Comparison of ENCODE assay signal across 33 cellular contexts in the genomic region with DNA sequence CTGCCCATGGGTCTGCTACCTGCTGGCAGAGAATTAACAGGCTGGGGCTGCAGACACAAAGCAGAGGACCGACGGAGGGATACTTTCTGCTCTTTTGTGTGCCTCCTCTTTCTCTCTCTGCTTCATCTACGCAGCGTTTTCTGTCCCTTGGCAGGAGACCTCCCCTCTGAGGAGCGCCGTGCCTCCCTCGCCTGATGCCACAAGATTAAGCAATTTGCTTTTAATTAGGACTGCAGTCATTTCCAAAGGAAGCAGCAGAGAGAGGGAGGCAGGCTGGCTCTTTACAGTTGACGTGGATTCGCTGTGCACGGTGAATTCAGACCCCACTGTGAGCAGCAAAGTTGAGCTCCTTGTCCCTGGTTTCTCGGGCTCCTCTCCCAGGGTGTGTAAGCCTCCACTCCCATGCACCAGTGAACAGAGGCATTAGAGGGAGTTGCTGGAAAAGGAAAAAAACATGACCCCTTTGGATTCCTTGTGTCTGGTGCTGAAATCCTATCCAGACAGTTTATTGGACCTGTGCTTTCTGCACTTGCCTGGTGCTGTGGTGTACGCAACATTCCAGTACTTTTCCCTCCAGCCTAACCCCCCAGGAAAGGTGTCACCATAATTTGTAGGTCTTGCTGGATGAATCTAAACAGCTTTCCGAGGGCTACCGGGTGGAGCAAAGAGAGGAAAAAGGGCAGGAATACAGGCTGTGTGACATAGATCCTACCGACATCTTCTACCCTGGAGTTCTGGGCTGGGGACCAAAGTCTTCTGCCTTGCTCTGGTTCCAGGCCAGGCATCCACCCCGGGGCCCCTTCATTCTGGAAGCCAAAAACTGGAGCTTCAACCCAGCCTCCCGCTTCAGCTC.
DNase-seq lines count a peak whose midpoint lies in the region; ATAC-seq and TF ChIP-seq lines count a peak whose summit lies in the region.
"Had no signal": no experiment of that assay in that cellular context is flagged by ENCODE, and none has a peak within 500 bp of the region (broad histone marks: within the 10 kb centered on the region; RNA-seq: fewer than 3 reads in every experiment).

No MANE protein-coding gene starts in this region.

- 66 to 70% methylated on average over 17 of the region's 17 CpGs for WGBS in heart right ventricle, 2 donors

- H3K4me1 Mint-ChIP-seq in neural progenitor cell: peaks cover 43% of the 10 kb centered on the region
- H3K4me1 Mint-ChIP-seq in endothelial cell (ENCODE audit: unreplicated experiment): peaks cover 9% of the 10 kb centered on the region
- H3K4me1 Mint-ChIP-seq: activated CD8-positive, alpha-beta memory T cell treated with anti-CD3 and anti-CD28 coated beads, Interleukin-2, amount 10 ng/mL, durations not matched to agents 7 days and 5 days; activated naive CD8-positive, alpha-beta T cell treated with anti-CD3 and anti-CD28 coated beads, Interleukin-2, amount 10 ng/mL, durations not matched to agents 7 days and 5 days; central memory CD8-positive, alpha-beta T cell; T-helper 17 cell had no signal

- TF ChIP-seq CTCF in right atrium auricular region (IDR thresholded peaks at IDR 0.05) (no peak), heart right ventricle (IDR thresholded peaks at IDR 0.05) (no peak), neural progenitor cell (IDR thresholded peaks at IDR 0.05) (no peak), uterus (IDR thresholded peaks at IDR 0.05) (no peak), endothelial cell (IDR thresholded peaks at IDR 0.05; ENCODE audit: unreplicated experiment) (no peak)

- no peaks in the 10 kb centered on the region for H3K4me1 ChIP-seq in right atrium auricular region
- peaks cover 0 to 17% (median 6%) of the 10 kb centered on the region in 9 donors for H3K4me1 ChIP-seq in heart right ventricle
- peaks cover 32% of the 10 kb centered on the region for H3K4me1 ChIP-seq in neural progenitor cell
- H3K4me1 ChIP-seq in uterus: peaks cover 0 to 3% of the 10 kb centered on the region in 2 donors
- H3K4me1 ChIP-seq: Caco-2 had no signal

- intact Hi-C loops in Right ventricle myocardium superior (cut with DNase I): no loop called here
- intact Hi-C loops in heart right ventricle (cut with DNase I): loop anchor here in 2 of 10 donors (10.0 kb wide), 2 partner anchors 155 to 165 kb away; no protein-coding TSS in a partner anchor
- intact Hi-C loops in uterus (cut with DNase I; ENCODE audit: low total_unique reads): no loop called here

- H3F3A ChIP-seq in neural progenitor cell (ENCODE audit: low read depth): peaks cover 25% of the 10 kb centered on the region

- H3K27me3 Mint-ChIP-seq in neural progenitor cell (ENCODE audit: insufficient read depth, low read depth) (peaks cover 5% of the 10 kb centered on the region), endothelial cell (ENCODE audit: unreplicated experiment) (peaks cover 2% of the 10 kb centered on the region)
- H3K27me3 Mint-ChIP-seq: activated CD8-positive, alpha-beta memory T cell treated with anti-CD3 and anti-CD28 coated beads, Interleukin-2, amount 10 ng/mL, durations not matched to agents 7 days and 5 days; central memory CD8-positive, alpha-beta T cell had no signal

- H3K9me3 ChIP-seq in right atrium auricular region: no peaks in the 10 kb centered on the region
- no peaks in the 10 kb centered on the region for H3K9me3 ChIP-seq in heart right ventricle
- H3K9me3 ChIP-seq in neural progenitor cell (ENCODE audit: low read depth): no peaks in the 10 kb centered on the region
- no peaks in the 10 kb centered on the region for H3K9me3 ChIP-seq in uterus
- H3K9me3 ChIP-seq: Caco-2, esophagus squamous epithelium, neutrophil, psoas muscle, SK-N-SH, suprapubic skin had no signal

- H3K9me3 Mint-ChIP-seq in neural progenitor cell: peaks cover 7% of the 10 kb centered on the region
- no peaks in the 10 kb centered on the region for H3K9me3 Mint-ChIP-seq in endothelial cell (ENCODE audit: unreplicated experiment)
- H3K9me3 Mint-ChIP-seq: activated naive CD8-positive, alpha-beta T cell treated with anti-CD3 and anti-CD28 coated beads, Interleukin-2, amount 10 ng/mL, durations not matched to agents 7 days and 5 days; activated T-cell treated with anti-CD3 and anti-CD28 coated beads, Interleukin-2, amount 50 U/mL, for 4 hours had no signal

- no peaks in the 10 kb centered on the region for H4K20me1 ChIP-seq in neural progenitor cell (ENCODE audit: low read depth)

- no peak for TF ChIP-seq POLR2A in uterus (IDR thresholded peaks at IDR 0.05)

- peak overlapping the region; percentile 18 for H3K4me3 Mint-ChIP-seq in neural progenitor cell
- H3K4me3 Mint-ChIP-seq in endothelial cell (ENCODE audit: unreplicated experiment): no peak overlapping the region
- H3K4me3 Mint-ChIP-seq: activated CD8-positive, alpha-beta memory T cell treated with anti-CD3 and anti-CD28 coated beads, Interleukin-2, amount 10 ng/mL, durations not matched to agents 7 days and 5 days; activated naive CD8-positive, alpha-beta T cell treated with anti-CD3 and anti-CD28 coated beads, Interleukin-2, amount 10 ng/mL, durations not matched to agents 7 days and 5 days; activated T-cell treated with anti-CD3 and anti-CD28 coated beads, Interleukin-2, amount 50 U/mL, for 4 hours; central memory CD8-positive, alpha-beta T cell; HFFc6; T-helper 17 cell had no signal

- H3K27me3 ChIP-seq in right atrium auricular region: no peaks in the 10 kb centered on the region
- H3K27me3 ChIP-seq in heart right ventricle: peaks cover 0 to 4% (median 0%) of the 10 kb centered on the region in 7 donors
- no peaks in the 10 kb centered on the region for H3K27me3 ChIP-seq in neural progenitor cell
- no peaks in the 10 kb centered on the region for H3K27me3 ChIP-seq in uterus
- H3K27me3 ChIP-seq: esophagus squamous epithelium, neutrophil, suprapubic skin had no signal

- H3K36me3 ChIP-seq in right atrium auricular region (no peaks in the 10 kb centered on the region), heart right ventricle (no peaks in the 10 kb centered on the region), neural progenitor cell (no peaks in the 10 kb centered on the region), uterus (no peaks in the 10 kb centered on the region)
- H3K36me3 ChIP-seq: esophagus squamous epithelium, neutrophil, suprapubic skin had no signal

- H3K79me2 ChIP-seq in neural progenitor cell (ENCODE audit: low read depth): no peaks in the 10 kb centered on the region

- no peak overlapping the region for H3K9ac ChIP-seq in neural progenitor cell
- H3K9ac ChIP-seq: SK-N-SH had no signal

- no peak overlapping the region for H3K27ac ChIP-seq in right atrium auricular region
- no peak overlapping the region for H3K27ac ChIP-seq in heart right ventricle
- H3K27ac ChIP-seq in neural progenitor cell: peak overlapping the region; percentile 0
- H3K27ac ChIP-seq in uterus: peak overlapping the region; percentile 40 to 51
- H3K27ac ChIP-seq: C4-2B, esophagus squamous epithelium, neutrophil, psoas muscle, suprapubic skin had no signal

- DNase-seq in Right ventricle myocardium superior: no peak
- DNase-seq in right atrium auricular region (ENCODE audit: low spot score): no peak
- DNase-seq in heart right ventricle: no peak
- DNase-seq in neural progenitor cell (ENCODE audit: low spot score): peak; percentile 67
- peak; percentile 34 to 53 for DNase-seq in uterus
- no peak for DNase-seq in amniotic stem cell (lab: John Stamatoyannopoulos, UW)
- DNase-seq in endothelial cell (ENCODE audit: low spot score): no peak
- DNase-seq: activated CD4-positive, alpha-beta T cell treated with anti-CD3 and anti-CD28 coated beads, Interleukin-2, amount 50 U/mL, for 4 hours; activated CD8-positive, alpha-beta memory T cell treated with anti-CD3 and anti-CD28 coated beads, Interleukin-2, amount 10 ng/mL, durations not matched to agents 7 days and 5 days; activated gamma-delta T cell treated with Interleukin-2 at 50 U/mL for 16 hours; activated naive CD8-positive, alpha-beta T cell treated with anti-CD3 and anti-CD28 coated beads, Interleukin-2, amount 10 ng/mL, durations not matched to agents 7 days and 5 days; activated T-cell treated with anti-CD3 and anti-CD28 coated beads, Interleukin-2, amount 50 U/mL, for 4 hours; Caco-2; DMS53; esophagus squamous epithelium; foreskin melanocyte; HFFc6; mesendoderm; NCI-H187; NCI-H2171; NCI-H510A; NK-92 treated with Interleukin-12 subunit alpha and Interleukin-12 subunit beta, amount 100 ng/mL, for 24 hours; PC-3; psoas muscle; stimulated activated naive CD4-positive, alpha-beta T cell treated with Interleukin-2 at 50 U/mL for 16 hours; T-helper 17 cell had no signal

- peak overlapping the region; percentile 96 for H3K27ac Mint-ChIP-seq in neural progenitor cell
- H3K27ac Mint-ChIP-seq in endothelial cell (ENCODE audit: unreplicated experiment): no peak overlapping the region
- H3K27ac Mint-ChIP-seq: activated CD8-positive, alpha-beta memory T cell treated with anti-CD3 and anti-CD28 coated beads, Interleukin-2, amount 10 ng/mL, durations not matched to agents 7 days and 5 days; activated naive CD8-positive, alpha-beta T cell treated with anti-CD3 and anti-CD28 coated beads, Interleukin-2, amount 10 ng/mL, durations not matched to agents 7 days and 5 days; HFFc6; T-helper 17 cell had no signal

- peaks cover 3% of the 10 kb centered on the region for H3K36me3 Mint-ChIP-seq in neural progenitor cell
- H3K36me3 Mint-ChIP-seq in endothelial cell (ENCODE audit: low read depth, unreplicated experiment): no peaks in the 10 kb centered on the region
- H3K36me3 Mint-ChIP-seq: activated CD8-positive, alpha-beta memory T cell treated with anti-CD3 and anti-CD28 coated beads, Interleukin-2, amount 10 ng/mL, durations not matched to agents 7 days and 5 days; activated naive CD8-positive, alpha-beta T cell treated with anti-CD3 and anti-CD28 coated beads, Interleukin-2, amount 10 ng/mL, durations not matched to agents 7 days and 5 days had no signal

- peak overlapping the region; percentile 6 for H2AFZ ChIP-seq in neural progenitor cell (replicated peaks)

- H3K4me3 ChIP-seq in right atrium auricular region: no peak overlapping the region
- no peak overlapping the region for H3K4me3 ChIP-seq in heart right ventricle
- H3K4me3 ChIP-seq in neural progenitor cell: peak overlapping the region; percentile 12
- H3K4me3 ChIP-seq in uterus: no peak overlapping the region
- H3K4me3 ChIP-seq: esophagus squamous epithelium, psoas muscle, suprapubic skin had no signal

- peak; percentile 71 for ATAC-seq in Right ventricle myocardium superior (ENCODE audit: poor library complexity)
- peak in 6 of 8 donors; percentile 27 to 55 (median 46) for ATAC-seq in heart right ventricle
- no peak for ATAC-seq in HG03039 (IDR thresholded peaks at IDR 0.05; ENCODE audit: unreplicated experiment)
- ATAC-seq: activated CD8-positive, alpha-beta memory T cell treated with anti-CD3 and anti-CD28 coated beads, Interleukin-2, amount 10 ng/mL, durations not matched to agents 7 days and 5 days; activated T-cell treated with anti-CD3 and anti-CD28 coated beads, Interleukin-2, amount 50 U/mL, for 4 hours; left lobe of liver; PC-3; T-helper 17 cell had no signal

- H3K4me2 ChIP-seq in neural progenitor cell: peak overlapping the region; percentile 74
- H3K4me2 ChIP-seq: SK-N-SH had no signal

Comparison
In these comparisons a context has a peak if more than half of its experiments do, and no peak if none do; other contexts are left out.
1. DNase-seq: peak in neural progenitor cell (single experiment) and uterus (2 of 2); none in Right ventricle myocardium superior (single experiment), right atrium auricular region (single experiment), heart right ventricle (0 of 2), amniotic stem cell (single experiment) and endothelial cell (single experiment).
2. H3K27ac ChIP-seq: peak in neural progenitor cell (single experiment) and uterus (2 of 2); none in right atrium auricular region (0 of 2) and heart right ventricle (0 of 10).